ENCODE assay signal across 19 cellular contexts in the genomic region with DNA sequence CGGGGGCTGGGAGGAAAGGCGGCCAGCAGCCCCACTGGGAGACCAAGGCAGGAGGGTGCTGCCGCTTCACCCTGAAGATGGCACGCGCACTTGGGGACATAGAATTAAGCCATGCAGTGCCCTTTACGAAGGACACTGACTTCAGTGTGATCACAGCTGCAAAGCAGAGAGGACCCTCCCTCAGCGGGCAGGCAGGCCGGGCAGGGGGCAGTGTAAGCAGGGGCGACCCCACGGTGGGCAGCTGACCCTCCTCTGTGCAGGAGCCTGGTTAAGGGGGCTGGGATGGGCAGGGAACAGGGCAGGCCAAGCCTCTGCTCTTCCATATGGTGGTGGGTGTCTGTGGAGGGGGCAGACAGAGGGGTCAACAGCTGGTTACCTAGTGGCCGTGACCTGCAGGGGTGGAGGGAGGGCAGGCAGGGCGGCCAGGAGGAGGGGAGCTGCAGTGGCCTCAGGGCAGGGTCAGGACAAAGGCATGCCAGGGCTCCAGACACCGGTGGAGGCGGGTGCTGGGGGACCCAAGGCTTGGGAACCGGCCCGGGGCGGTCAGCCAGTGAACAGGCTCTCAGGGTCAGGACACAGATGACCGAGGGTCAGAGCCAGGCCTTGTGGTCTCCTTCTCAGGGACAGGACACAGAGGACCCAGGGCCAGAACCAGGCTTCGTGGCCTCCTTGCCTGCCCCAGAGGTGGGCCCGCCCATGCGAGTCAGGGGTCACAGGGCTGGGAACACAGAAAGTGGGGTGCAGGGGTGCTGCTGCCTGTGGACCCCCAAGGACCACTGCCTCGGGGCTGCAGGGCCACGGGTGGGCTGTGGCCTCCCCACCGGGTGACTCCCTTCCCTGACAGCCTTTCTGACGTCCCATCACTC. TPM values are rescaled to one million over a fixed set of nuclear protein-coding genes. Genes with fewer than 3 reads are reported as not detected.
"Had no signal": no experiment of that assay in that cellular context is flagged by ENCODE, and none has a peak within 500 bp of the region (broad histone marks: within the 10 kb centered on the region; RNA-seq: fewer than 3 reads in every experiment).

No MANE protein-coding gene starts in this region.

- ATAC-seq: activated CD8-positive, alpha-beta memory T cell treated with anti-CD3 and anti-CD28 coated beads, Interleukin-2, amount 10 ng/mL, durations not matched to agents 7 days and 5 days; heart right ventricle; left cardiac atrium; upper lobe of right lung had no signal

- FAIRE-seq: bronchial epithelial cell, endometrium had no signal

- H3K9me3 ChIP-seq: heart right ventricle, thoracic aorta, upper lobe of right lung had no signal

- H3K27ac ChIP-seq: heart right ventricle, thoracic aorta, upper lobe of right lung had no signal

- H3K36me3 ChIP-seq: heart right ventricle, thoracic aorta, upper lobe of right lung had no signal

- DNase-seq: activated CD4-positive, alpha-beta memory T cell treated with anti-CD3 and anti-CD28 coated beads for 36 hours; activated CD4-positive, alpha-beta T cell treated with anti-CD3 and anti-CD28 coated beads for 48 hours; activated CD4-positive, CD25-positive, alpha-beta regulatory T cell; activated CD8-positive, alpha-beta memory T cell treated with anti-CD3 and anti-CD28 coated beads, Interleukin-2, amount 10 ng/mL, durations not matched to agents 7 days and 5 days; activated naive CD8-positive, alpha-beta T cell treated with anti-CD3 and anti-CD28 coated beads, Interleukin-2, amount 10 ng/mL, durations not matched to agents 7 days and 5 days; activated T-cell treated with anti-CD3 and anti-CD28 coated beads for 4 hours; amniotic stem cell; cortex of kidney; heart right ventricle; islet precursor cell; left cardiac atrium; stimulated activated CD4-positive, alpha-beta T cell treated with anti-CD3 and anti-CD28 coated beads, Interleukin-2, amount 100 ng/mL, for 48 hours; stimulated activated CD8-positive, alpha-beta memory T cell treated with anti-CD3 and anti-CD28 coated beads, Interleukin-4, amount 100 ng/mL, for 48 hours; stimulated activated naive CD4-positive, alpha-beta T cell treated with Interleukin-2 at 50 U/mL for 16 hours; upper lobe of right lung had no signal

- H3K4me3 ChIP-seq: thoracic aorta, upper lobe of right lung had no signal

RNA-seq across cellular contexts. Expression of a gene that starts 7.2 kb away (rescaled TPM):
- total RNA-seq: cerebellum had no signal
